12 cellular contexts compared by ENCODE assay signal in the genomic region with DNA sequence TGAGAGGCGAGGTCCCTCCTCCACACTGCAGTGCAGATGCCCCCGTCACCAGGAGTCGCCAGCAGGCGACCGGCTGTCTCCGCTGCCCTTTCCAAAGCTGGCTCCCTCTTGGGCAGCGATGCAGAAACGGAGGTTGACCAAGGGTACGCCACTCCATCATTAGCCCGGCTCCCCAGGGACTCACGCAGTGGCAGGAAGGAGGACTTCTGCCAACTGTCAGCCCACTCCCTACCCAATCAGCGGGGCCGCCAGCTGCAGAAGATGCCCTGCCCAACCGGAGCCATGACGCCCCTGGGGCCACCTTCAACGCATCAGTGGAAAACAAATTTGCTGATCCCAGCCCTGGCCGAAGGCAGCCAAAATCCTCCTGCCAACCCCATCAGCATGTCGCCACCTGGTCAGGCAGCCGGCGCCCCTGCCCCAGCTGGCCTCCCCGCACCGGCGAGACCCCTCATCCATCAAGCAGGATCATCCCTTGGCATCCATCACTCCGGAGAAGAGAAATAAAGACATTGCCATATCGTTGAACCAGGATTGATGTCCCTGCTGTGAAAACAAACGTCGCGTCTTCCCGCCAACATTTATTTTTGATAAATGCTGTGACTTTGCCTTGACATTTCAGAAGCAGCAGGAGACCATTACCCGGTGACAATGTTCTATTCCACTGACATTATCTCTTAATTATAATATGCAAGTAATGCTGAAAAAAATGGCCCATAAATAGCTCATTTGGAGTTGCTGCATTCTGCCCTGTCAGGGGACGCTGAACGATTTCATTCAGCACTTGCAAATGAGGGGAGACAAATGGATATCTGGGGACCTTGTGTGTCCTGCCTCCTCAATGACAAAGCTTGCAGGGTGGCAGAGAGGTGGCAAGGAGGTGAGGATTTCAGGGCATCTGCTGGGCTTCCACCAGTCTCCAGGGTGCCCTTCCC.
DNase-seq lines count a peak whose midpoint lies in the region; ATAC-seq lines count a peak whose summit lies in the region.
"Had no signal": no experiment of that assay in that cellular context is flagged by ENCODE, and none has a peak within 500 bp of the region (broad histone marks: within the 10 kb centered on the region; RNA-seq: fewer than 3 reads in every experiment).

No MANE protein-coding gene starts in this region.

- ATAC-seq in HG02852 (IDR thresholded peaks at IDR 0.05; ENCODE audit: unreplicated experiment), result no peak

- H3K27ac ChIP-seq in caudate nucleus (ENCODE audit: low read depth, low read length), result peak overlapping the region; percentile 48
- H3K27ac ChIP-seq in temporal lobe (ENCODE audit: low read depth, low read length), result peak overlapping the region; percentile 22
- H3K27ac ChIP-seq: cardiac muscle cell, SJSA1 had no signal

- DNase-seq in NCI-H1105 treated with DMSO at 0.1 percent for 48 hours (lab: John Stamatoyannopoulos, UW), result peak; percentile 90
- peak; percentile 74 for DNase-seq in NCI-H345 (lab: John Stamatoyannopoulos, UW)
- DNase-seq in caudate nucleus (lab: John Stamatoyannopoulos, UW), result peak in 3 of 61 donors; percentile 24 to 70 (median 33)
- no peak for DNase-seq in midbrain (lab: John Stamatoyannopoulos, UW)
- no peak for DNase-seq in HUDEP-2 (lab: John Stamatoyannopoulos, UW; ENCODE audit: unreplicated experiment in 76 of 76)
- DNase-seq: activated naive CD4-positive, alpha-beta T cell treated with anti-CD3 and anti-CD28 coated beads, Interleukin-2, amount 10 ng/mL, durations not matched to agents 7 days and 5 days; KG1; mammary epithelial cell had no signal

Comparison
In these comparisons a context has a peak if more than half of its experiments do, and no peak if none do; other contexts are left out.
1. DNase-seq: peak in NCI-H1105 treated with DMSO at 0.1 percent for 48 hours (single experiment) and NCI-H345 (single experiment); none in midbrain (single experiment) and HUDEP-2 (0 of 76).